1 cellular context compared by ENCODE assay signal in genomic region chr15:88913850-88914169, GRCh38.
TF ChIP-seq lines count a peak whose summit lies in the region.

No MANE protein-coding gene starts in this region.

TF ChIP-seq in SK-N-SH, 30 proteins besides CTCF, POLR2A, EP300 and RAD21 (continued from another document):
- TF ChIP-seq FOSL2 (IDR thresholded peaks at IDR 0.05; ENCODE audit: borderline replicate concordance, low read depth), result no peak
- no peak for TF ChIP-seq MEF2A (IDR thresholded peaks at IDR 0.05; ENCODE audit: borderline replicate concordance, low read depth)
- no peak for TF ChIP-seq YY1 (IDR thresholded peaks at IDR 0.05; ENCODE audit: low read depth)
- no peak for TF ChIP-seq POLR2AphosphoS5 (IDR thresholded peaks at IDR 0.05; ENCODE audit: low read depth, low read length)
